In the genomic region with DNA sequence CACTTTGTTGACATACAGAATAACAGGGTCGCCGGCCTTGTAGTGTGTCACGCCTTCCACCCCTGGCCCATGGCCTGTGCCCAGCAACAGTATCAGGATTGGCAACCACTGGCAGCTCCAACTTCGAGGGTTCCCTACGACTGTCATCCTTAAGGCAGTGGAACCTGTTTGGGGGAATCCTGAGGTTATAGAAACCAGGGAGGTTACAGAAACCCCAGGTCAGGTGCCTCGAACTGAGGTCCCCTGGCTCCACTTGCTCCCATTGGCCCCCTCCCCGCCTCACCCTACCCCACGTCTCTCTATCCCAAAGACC, we compare ENCODE assay signal across 8 cellular contexts. TPM values are rescaled to one million over a fixed set of nuclear protein-coding genes. Genes with fewer than 3 reads are reported as not detected.
DNase-seq lines count a peak whose midpoint lies in the region; ATAC-seq and TF ChIP-seq lines count a peak whose summit lies in the region.

No MANE protein-coding gene starts in this region.

- H3K9me3 Mint-ChIP-seq in activated naive CD8-positive, alpha-beta T cell treated with anti-CD3 and anti-CD28 coated beads for 36 hours = peaks cover 1% of the 10 kb centered on the region
- peaks cover 2% of the 10 kb centered on the region for H3K9me3 Mint-ChIP-seq in stimulated activated memory B cell treated with anti-CD40 and anti-IgM and Interleukin-4, amounts not matched to agents 10 μg/mL and 1 μg/mL and 100 μg/mL, for 72 hours

- H3K27me3 ChIP-seq in HL-60 (ENCODE audit: insufficient read depth, poor library complexity, severe bottlenecking) = no peaks in the 10 kb centered on the region
- H3K27me3 ChIP-seq in iPS-18a (ENCODE audit: control insufficient read depth, insufficient read depth, low read length) = no peaks in the 10 kb centered on the region

- no peak for ATAC-seq in stimulated activated memory B cell treated with anti-CD40 and anti-IgM and Interleukin-4, amounts not matched to agents 10 μg/mL and 1 μg/mL and 100 μg/mL, for 72 hours

- peak overlapping the region; percentile 79 for H3K4me3 ChIP-seq in HL-60 (replicated peaks; ENCODE audit: insufficient read depth, low read length)
- peak overlapping the region; percentile 90 for H3K4me3 ChIP-seq in iPS-18a (ENCODE audit: low read length)

- peak overlapping the region; percentile 96 for H3K27ac Mint-ChIP-seq in activated naive CD8-positive, alpha-beta T cell treated with anti-CD3 and anti-CD28 coated beads for 36 hours
- H3K27ac Mint-ChIP-seq in stimulated activated memory B cell treated with anti-CD40 and anti-IgM and Interleukin-4, amounts not matched to agents 10 μg/mL and 1 μg/mL and 100 μg/mL, for 72 hours = peak overlapping the region; percentile 100

- H3K36me3 Mint-ChIP-seq in activated naive CD8-positive, alpha-beta T cell treated with anti-CD3 and anti-CD28 coated beads for 36 hours = peaks cover 36% of the 10 kb centered on the region
- H3K36me3 Mint-ChIP-seq in stimulated activated memory B cell treated with anti-CD40 and anti-IgM and Interleukin-4, amounts not matched to agents 10 μg/mL and 1 μg/mL and 100 μg/mL, for 72 hours = peaks cover 35% of the 10 kb centered on the region

- H3K4me1 Mint-ChIP-seq in activated naive CD8-positive, alpha-beta T cell treated with anti-CD3 and anti-CD28 coated beads for 36 hours = peaks cover 50% of the 10 kb centered on the region
- H3K4me1 Mint-ChIP-seq in stimulated activated memory B cell treated with anti-CD40 and anti-IgM and Interleukin-4, amounts not matched to agents 10 μg/mL and 1 μg/mL and 100 μg/mL, for 72 hours = peaks cover 59% of the 10 kb centered on the region

- no peaks in the 10 kb centered on the region for H3K27me3 Mint-ChIP-seq in activated naive CD8-positive, alpha-beta T cell treated with anti-CD3 and anti-CD28 coated beads for 36 hours
- no peaks in the 10 kb centered on the region for H3K27me3 Mint-ChIP-seq in stimulated activated memory B cell treated with anti-CD40 and anti-IgM and Interleukin-4, amounts not matched to agents 10 μg/mL and 1 μg/mL and 100 μg/mL, for 72 hours

- H3K27ac ChIP-seq in HL-60 (replicated peaks) (peak overlapping the region; percentile 99), iPS-18a (ENCODE audit: low read length) (no peak overlapping the region)

- TF ChIP-seq CTCF in HL-60 (IDR thresholded peaks at IDR 0.05; ENCODE audit: insufficient read depth, low read length) = no peak

- H3K9ac ChIP-seq in iPS-18a (ENCODE audit: low read length) = peak overlapping the region; percentile 79

- peak overlapping the region; percentile 96 for H3K4me3 Mint-ChIP-seq in activated naive CD8-positive, alpha-beta T cell treated with anti-CD3 and anti-CD28 coated beads for 36 hours
- peak overlapping the region; percentile 98 for H3K4me3 Mint-ChIP-seq in stimulated activated memory B cell treated with anti-CD40 and anti-IgM and Interleukin-4, amounts not matched to agents 10 μg/mL and 1 μg/mL and 100 μg/mL, for 72 hours

- no peaks in the 10 kb centered on the region for H3K9me3 ChIP-seq in iPS-18a (ENCODE audit: control insufficient read depth, low read depth, low read length)

- DNase-seq in HL-60 (ENCODE audit: low read depth in 1 of 2, low spot score in 1 of 2) (no peak), hypothalamus (lab: John Stamatoyannopoulos, UW) (no peak), COLO668 (lab: John Stamatoyannopoulos, UW; ENCODE audit: unreplicated experiment) (no peak), NCI-H128 (lab: John Stamatoyannopoulos, UW; ENCODE audit: unreplicated experiment) (no peak)
- DNase-seq in activated naive CD8-positive, alpha-beta T cell treated with anti-CD3 and anti-CD28 coated beads for 36 hours = no peak
- DNase-seq in stimulated activated naive CD4-positive, alpha-beta T cell treated with Interleukin-2 at 50 U/mL for 16 hours (lab: John Stamatoyannopoulos, UW) = no peak

- peaks cover 17% of the 10 kb centered on the region for H3K36me3 ChIP-seq in iPS-18a (ENCODE audit: control insufficient read depth, low read depth, low read length)

- no peaks in the 10 kb centered on the region for H3K4me1 ChIP-seq in iPS-18a (ENCODE audit: control insufficient read depth, low read depth, low read length)

RNA-seq across cellular contexts. Expression of gene TM9SF1, which starts 0.4 kb away (rescaled TPM):
- 10 to 100 TPM; 20.7 to 22.5 TPM for total RNA-seq in activated naive CD8-positive, alpha-beta T cell treated with anti-CD3 and anti-CD28 coated beads for 36 hours

RNA-seq across cellular contexts. Expression of gene IPO4, which starts 6.2 kb away (rescaled TPM):
- 100 to 1,000 TPM; 152 to 161 TPM for total RNA-seq in activated naive CD8-positive, alpha-beta T cell treated with anti-CD3 and anti-CD28 coated beads for 36 hours

RNA-seq across cellular contexts. Expression of gene TSSK4, which starts 10.7 kb away (rescaled TPM):
- not detected for total RNA-seq in activated naive CD8-positive, alpha-beta T cell treated with anti-CD3 and anti-CD28 coated beads for 36 hours

RNA-seq across cellular contexts. Expression of gene CHMP4A, which starts 18.5 kb away (rescaled TPM):
- 10 to 100 TPM; 54.4 to 58.9 TPM for total RNA-seq in activated naive CD8-positive, alpha-beta T cell treated with anti-CD3 and anti-CD28 coated beads for 36 hours

RNA-seq across cellular contexts. Expression of gene MDP1, which starts 21.0 kb away (rescaled TPM):
- total RNA-seq in activated naive CD8-positive, alpha-beta T cell treated with anti-CD3 and anti-CD28 coated beads for 36 hours = 10 to 100 TPM; 19.4 to 20.9 TPM
